ENCODE assay signal across 27 cellular contexts in the genomic region with DNA sequence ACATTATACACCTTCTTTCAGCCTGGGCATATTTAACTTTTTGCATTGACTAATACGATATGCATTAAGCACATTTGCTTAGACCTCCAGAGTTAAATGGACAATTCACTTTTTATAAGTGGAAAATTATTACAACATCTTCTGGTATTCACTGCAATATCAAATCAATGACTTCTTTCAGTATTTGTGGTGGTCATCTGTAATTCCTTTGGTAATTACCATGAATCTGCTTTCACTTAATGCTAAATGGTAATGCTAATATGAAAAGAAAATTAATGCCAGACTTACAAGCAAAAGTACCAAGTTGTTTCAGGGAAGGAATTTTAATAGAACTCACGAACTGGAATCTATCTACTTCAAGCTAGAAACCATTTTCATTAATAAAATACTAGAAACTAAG.
"Had no signal": no experiment of that assay in that cellular context is flagged by ENCODE, and none has a peak within 500 bp of the region (broad histone marks: within the 10 kb centered on the region; RNA-seq: fewer than 3 reads in every experiment).

No MANE protein-coding gene starts in this region.

- H3K27ac ChIP-seq: breast epithelium, colonic mucosa, epithelial cell of prostate, left lung, neural progenitor cell, stomach, suprapubic skin, transverse colon, uterus had no signal

- H3K27ac Mint-ChIP-seq: activated CD4-positive, alpha-beta T cell treated with anti-CD3 and anti-CD28 coated beads for 36 hours; activated naive CD8-positive, alpha-beta T cell treated with anti-CD3 and anti-CD28 coated beads for 36 hours; neural progenitor cell; stimulated activated memory B cell treated with anti-CD40 and anti-IgM and Interleukin-4, amounts not matched to agents 10 μg/mL and 1 μg/mL and 100 μg/mL, for 72 hours; WTC11 had no signal

- H3K27me3 ChIP-seq: breast epithelium, colonic mucosa, left lung, neural progenitor cell, stomach, suprapubic skin, transverse colon, uterus had no signal

- H3K9me3 Mint-ChIP-seq: activated naive CD8-positive, alpha-beta T cell treated with anti-CD3 and anti-CD28 coated beads for 36 hours; central memory CD8-positive, alpha-beta T cell; naive thymus-derived CD8-positive, alpha-beta T cell; stimulated activated memory B cell treated with anti-CD40 and anti-IgM and Interleukin-4, amounts not matched to agents 10 μg/mL and 1 μg/mL and 100 μg/mL, for 72 hours; WTC11 had no signal

- H3K36me3 Mint-ChIP-seq: WTC11 had no signal

- ATAC-seq: activated CD4-positive, alpha-beta T cell treated with anti-CD3 and anti-CD28 coated beads for 36 hours; left lung; naive thymus-derived CD8-positive, alpha-beta T cell; sciatic nerve; stimulated activated memory B cell treated with anti-CD40 and anti-IgM and Interleukin-4, amounts not matched to agents 10 μg/mL and 1 μg/mL and 100 μg/mL, for 72 hours; WTC11 had no signal

- FAIRE-seq: frontal cortex, small intestine had no signal

- H3K4me3 Mint-ChIP-seq: activated CD4-positive, alpha-beta T cell treated with anti-CD3 and anti-CD28 coated beads for 36 hours; activated naive CD8-positive, alpha-beta T cell treated with anti-CD3 and anti-CD28 coated beads for 36 hours; central memory CD8-positive, alpha-beta T cell; neural progenitor cell; stimulated activated memory B cell treated with anti-CD40 and anti-IgM and Interleukin-4, amounts not matched to agents 10 μg/mL and 1 μg/mL and 100 μg/mL, for 72 hours; WTC11 had no signal

- H3K9me3 ChIP-seq: breast epithelium, colonic mucosa, left lung, stomach, suprapubic skin, transverse colon, uterus had no signal

- H3K9ac ChIP-seq: neural progenitor cell had no signal

- H3K36me3 ChIP-seq: breast epithelium, colonic mucosa, left lung, neural progenitor cell, stomach, suprapubic skin, transverse colon, uterus had no signal

- DNase-seq: activated CD4-positive, alpha-beta T cell treated with anti-CD3 and anti-CD28 coated beads for 36 hours; activated CD4-positive, alpha-beta T cell treated with anti-CD3 and anti-CD28 coated beads, Interleukin-2, amount 50 U/mL, for 48 hours; activated naive CD4-positive, alpha-beta T cell treated with Interleukin-2 at 50 U/mL for 16 hours; activated naive CD8-positive, alpha-beta T cell treated with anti-CD3 and anti-CD28 coated beads for 36 hours; amniotic stem cell; colonic mucosa; glutamatergic neuron; hippocampal formation; kidney glomerular epithelial cell; left lung; naive thymus-derived CD8-positive, alpha-beta T cell; small intestine; stimulated activated CD4-positive, alpha-beta T cell treated with anti-CD3 and anti-CD28 coated beads, Interleukin-2, amount 100 ng/mL, for 24 hours; stomach; T1000; transverse colon; uterus had no signal

- H3K27me3 Mint-ChIP-seq: activated CD4-positive, alpha-beta T cell treated with anti-CD3 and anti-CD28 coated beads for 36 hours; activated naive CD8-positive, alpha-beta T cell treated with anti-CD3 and anti-CD28 coated beads for 36 hours; central memory CD8-positive, alpha-beta T cell; naive thymus-derived CD8-positive, alpha-beta T cell; stimulated activated memory B cell treated with anti-CD40 and anti-IgM and Interleukin-4, amounts not matched to agents 10 μg/mL and 1 μg/mL and 100 μg/mL, for 72 hours had no signal

- H3K4me2 ChIP-seq: neural progenitor cell had no signal

- H3K4me3 ChIP-seq: breast epithelium, colonic mucosa, left lung, lung, neural progenitor cell, stomach, suprapubic skin, transverse colon, uterus had no signal

- H2AFZ ChIP-seq: neural progenitor cell had no signal
